Comparison of ENCODE assay signal across 8 cellular contexts in genomic region chr17:80477647-80478478, GRCh38. TPM values are rescaled to one million over a fixed set of nuclear protein-coding genes. Genes with fewer than 3 reads are reported as not detected.
DNase-seq lines count a peak whose midpoint lies in the region; ATAC-seq lines count a peak whose summit lies in the region.

No MANE protein-coding gene starts in this region.

- H3K4me1 Mint-ChIP-seq in activated naive CD8-positive, alpha-beta T cell treated with anti-CD3 and anti-CD28 coated beads for 36 hours = peaks cover 17% of the 10 kb centered on the region

- H3K9ac ChIP-seq in iPS-15b (ENCODE audit: low read depth, low read length) = no peak overlapping the region

- peaks cover 4% of the 10 kb centered on the region for H3K4me1 ChIP-seq in iPS-15b (ENCODE audit: control insufficient read depth, insufficient read depth, low read length)

- peak overlapping the region; percentile 37 for H3K4me3 ChIP-seq in iPS-15b (ENCODE audit: low read depth, low read length)

- no peak overlapping the region for H3K4me3 Mint-ChIP-seq in activated naive CD8-positive, alpha-beta T cell treated with anti-CD3 and anti-CD28 coated beads for 36 hours

- H3K9me3 Mint-ChIP-seq in activated naive CD8-positive, alpha-beta T cell treated with anti-CD3 and anti-CD28 coated beads for 36 hours = no peaks in the 10 kb centered on the region

- H3K27me3 ChIP-seq in iPS-15b (ENCODE audit: control insufficient read depth, insufficient read depth, low read length) = peaks cover 92% of the 10 kb centered on the region

- peak; percentile 96 for DNase-seq in D341Med (ENCODE audit: low spot score)
- peak; percentile 45 to 65 for DNase-seq in NCI-H1930 (lab: John Stamatoyannopoulos, UW)
- peak; percentile 56 for DNase-seq in activated naive CD8-positive, alpha-beta T cell treated with anti-CD3 and anti-CD28 coated beads for 36 hours
- DNase-seq in stimulated activated CD4-positive, alpha-beta T cell treated with anti-CD3 and anti-CD28 coated beads, Interleukin-2, amount 100 ng/mL, for 24 hours = peak; percentile 39 to 65

- H3K27me3 Mint-ChIP-seq in activated naive CD8-positive, alpha-beta T cell treated with anti-CD3 and anti-CD28 coated beads for 36 hours = peaks cover 73% of the 10 kb centered on the region

- H3K9me3 ChIP-seq in iPS-15b (ENCODE audit: control insufficient read depth, insufficient read depth, low read length) = no peaks in the 10 kb centered on the region

- no peak for ATAC-seq in GM18498 (IDR thresholded peaks at IDR 0.05; ENCODE audit: unreplicated experiment)
- no peak for ATAC-seq in HG03342 (IDR thresholded peaks at IDR 0.05; ENCODE audit: unreplicated experiment)
- ATAC-seq in HG02852 (IDR thresholded peaks at IDR 0.05; ENCODE audit: unreplicated experiment) = no peak

- no peak overlapping the region for H3K27ac Mint-ChIP-seq in activated naive CD8-positive, alpha-beta T cell treated with anti-CD3 and anti-CD28 coated beads for 36 hours

- H3K36me3 ChIP-seq in iPS-15b (ENCODE audit: control insufficient read depth, insufficient read depth, low read length) = no peaks in the 10 kb centered on the region

- no peaks in the 10 kb centered on the region for H3K36me3 Mint-ChIP-seq in activated naive CD8-positive, alpha-beta T cell treated with anti-CD3 and anti-CD28 coated beads for 36 hours

RNA-seq across cellular contexts. Expression of gene NPTX1, which starts 1.5 kb away (rescaled TPM):
- 1 to 10 TPM; 5.3 to 6.2 TPM for total RNA-seq in activated naive CD8-positive, alpha-beta T cell treated with anti-CD3 and anti-CD28 coated beads for 36 hours
